In the genomic region with DNA sequence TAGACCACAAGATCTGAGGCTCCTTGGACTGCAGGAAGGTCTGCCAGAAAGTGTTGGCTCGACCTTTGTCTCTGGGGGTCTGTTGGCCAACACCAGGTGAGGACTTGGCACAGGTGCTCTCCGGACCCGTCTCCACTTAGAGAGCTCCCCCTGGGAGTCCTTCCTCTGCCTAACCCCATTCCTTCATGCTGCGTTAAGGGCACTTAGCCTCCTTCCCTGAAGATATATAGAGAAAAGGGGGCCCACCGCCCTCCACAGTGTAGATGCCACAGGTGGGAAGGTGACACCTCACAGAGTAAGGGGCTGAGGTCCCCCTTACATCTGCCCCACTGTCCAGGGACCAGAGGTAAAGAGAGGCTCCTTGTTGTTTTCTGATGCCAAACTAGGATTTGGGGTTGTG, we compare ENCODE assay signal across 20 cellular contexts. TPM values are rescaled to one million over a fixed set of nuclear protein-coding genes. Genes with fewer than 3 reads are reported as not detected.
"Had no signal": no experiment of that assay in that cellular context is flagged by ENCODE, and none has a peak within 500 bp of the region (broad histone marks: within the 10 kb centered on the region; RNA-seq: fewer than 3 reads in every experiment).

No MANE protein-coding gene starts in this region.

- H3K36me3 ChIP-seq: brain microvascular endothelial cell, lower lobe of right lung had no signal

- ATAC-seq: activated CD8-positive, alpha-beta memory T cell treated with anti-CD3 and anti-CD28 coated beads, Interleukin-2, amount 10 ng/mL, durations not matched to agents 7 days and 5 days; left colon; lower lobe of right lung; natural killer cell had no signal

- DNase-seq: activated B cell treated with CpG ODN at 0.5 μM for 24 hours; activated CD4-positive, alpha-beta memory T cell treated with anti-CD3 and anti-CD28 coated beads, Interleukin-2, amount 10 ng/mL, durations not matched to agents 7 days and 5 days; activated CD4-positive, alpha-beta T cell treated with anti-CD3 and anti-CD28 coated beads for 4 hours; activated naive CD4-positive, alpha-beta T cell; brain microvascular endothelial cell; effector CD8-positive, alpha-beta T cell; foreskin fibroblast; hypothalamus; islet precursor cell; left colon; lower lobe of right lung; natural killer cell; retina; stimulated activated CD4-positive, alpha-beta T cell treated with anti-CD3 and anti-CD28 coated beads, Interleukin-2, amount 100 ng/mL, for 48 hours had no signal

- H3K4me3 ChIP-seq: lower lobe of right lung, SK-N-MC had no signal

- H3K27ac ChIP-seq: brain microvascular endothelial cell, lower lobe of right lung, parathyroid adenoma, SK-N-MC had no signal

- H3K9me3 ChIP-seq: lower lobe of right lung had no signal

- H3K27me3 ChIP-seq: brain microvascular endothelial cell had no signal

RNA-seq across cellular contexts. Expression of gene IGFBP5, which starts 8.2 kb away (rescaled TPM):
- total RNA-seq: activated B cell treated with CpG ODN at 0.5 μM for 24 hours; activated CD4-positive, alpha-beta memory T cell treated with anti-CD3 and anti-CD28 coated beads, Interleukin-2, amount 10 ng/mL, durations not matched to agents 7 days and 5 days; activated naive CD8-positive, alpha-beta T cell treated with anti-CD3 and anti-CD28 coated beads for 36 hours; endothelial cell of umbilical vein; natural killer cell; T-helper 2 cell treated with Interferon-gamma antibody and Interleukin-4, amounts not matched to agents 100 ng/mL and 5 ng/mL, for 36 hours had no signal

RNA-seq across cellular contexts. Expression of gene IGFBP2, which starts 53.9 kb away (rescaled TPM):
- total RNA-seq: activated B cell treated with CpG ODN at 0.5 μM for 24 hours had no signal
